ENCODE assay signal across 27 cellular contexts in the genomic region with DNA sequence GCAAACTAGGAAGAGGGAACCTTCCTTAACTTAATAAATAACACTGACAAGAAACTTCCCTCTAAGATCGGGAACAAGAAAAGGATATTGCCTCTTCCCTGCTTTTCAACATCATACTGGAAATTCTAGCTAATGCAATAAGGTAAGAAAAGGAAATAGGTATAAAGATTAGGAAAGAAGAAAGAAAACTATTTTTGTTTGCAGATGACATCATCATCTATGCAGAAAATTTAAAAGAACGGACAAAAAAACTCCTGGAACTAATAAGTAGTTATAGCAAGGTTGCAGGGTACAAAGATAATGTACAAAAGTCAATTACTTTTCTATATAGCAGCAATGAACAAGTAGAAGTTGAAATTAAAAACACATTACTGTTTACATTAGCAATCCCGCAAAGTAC.
"Had no signal": no experiment of that assay in that cellular context is flagged by ENCODE, and none has a peak within 500 bp of the region (broad histone marks: within the 10 kb centered on the region; RNA-seq: fewer than 3 reads in every experiment).

No MANE protein-coding gene starts in this region.

- H3K36me3 ChIP-seq: stomach, suprapubic skin, thoracic aorta, thyroid gland, tibial artery, tibial nerve, transverse colon, upper lobe of left lung, upper lobe of right lung, uterus, vagina had no signal

- H3K27me3 ChIP-seq: stomach, suprapubic skin, testis, thyroid gland, tibial artery, tibial nerve, transverse colon, upper lobe of left lung, upper lobe of right lung, uterus, vagina had no signal

- H3K4me3 ChIP-seq: stomach, suprapubic skin, testis, thoracic aorta, thyroid gland, tibial artery, tibial nerve, transverse colon, upper lobe of left lung, upper lobe of right lung, uterus, vagina had no signal

- FAIRE-seq: urothelium cell line had no signal

- H3K27ac ChIP-seq: stomach, suprapubic skin, testis, thoracic aorta, thyroid gland, tibial artery, tibial nerve, transverse colon, upper lobe of left lung, upper lobe of right lung, uterus, vagina had no signal

- H3K4me1 ChIP-seq: stomach, suprapubic skin, testis, thyroid gland, tibial artery, tibial nerve, transverse colon, upper lobe of left lung, upper lobe of right lung, uterus, vagina had no signal

- H3K9me3 ChIP-seq: testis, thyroid gland, uterus, vagina had no signal

- ATAC-seq: stimulated activated effector memory CD8-positive, alpha-beta T cell treated with anti-CD3 and anti-CD28 coated beads, Interleukin-12 subunit alpha, Interleukin-12 subunit beta, amount 100 ng/mL, for 72 hours; stimulated activated memory B cell treated with anti-CD40 and anti-IgM and Interleukin-4, amounts not matched to agents 10 μg/mL and 1 μg/mL and 100 μg/mL, for 72 hours; stimulated activated naive B cell treated with anti-CD40 and anti-IgM and Interleukin-4, amounts not matched to agents 10 μg/mL and 1 μg/mL and 100 μg/mL, for 72 hours; stimulated activated naive CD8-positive, alpha-beta T cell treated with anti-CD3 and anti-CD28 coated beads, Interleukin-15, amount 100 ng/mL, for 72 hours; stimulated activated naive CD8-positive, alpha-beta T cell treated with anti-CD3 and anti-CD28 coated beads, Interleukin-15, Interleukin-2, amounts not matched to agents 100 U/mL and 50 U/mL, for 24 hours; upper lobe of right lung had no signal

- DNase-seq: stimulated activated CD4-positive, alpha-beta T cell treated with anti-CD3 and anti-CD28 coated beads, Interleukin-2, amount 100 ng/mL, for 48 hours; stimulated activated CD4-positive, alpha-beta T cell treated with anti-CD3 and anti-CD28 coated beads, Interleukin-4, amount 100 ng/mL, for 1 hour; stimulated activated CD4-positive, alpha-beta T cell treated with anti-CD3 and anti-CD28 coated beads, Interleukin-4, amount 100 ng/mL, for 24 hours; stimulated activated CD4-positive, alpha-beta T cell treated with anti-CD3 and anti-CD28 coated beads, Interleukin-4, amount 100 ng/mL, for 4 hours; stimulated activated CD8-positive, alpha-beta memory T cell treated with anti-CD3 and anti-CD28 coated beads, Interleukin-4, amount 100 ng/mL, for 48 hours; stimulated activated naive B cell treated with anti-CD40 and anti-IgM and Interleukin-4, amounts not matched to agents 10 μg/mL and 1 μg/mL and 100 μg/mL, for 72 hours; stimulated activated naive CD4-positive, alpha-beta T cell; stimulated activated naive CD4-positive, alpha-beta T cell treated with Interleukin-2 at 50 U/mL for 16 hours; stimulated activated naive CD8-positive, alpha-beta T cell treated with anti-CD3 and anti-CD28 coated beads, Interleukin-15, amount 100 ng/mL, for 72 hours; stimulated activated naive CD8-positive, alpha-beta T cell treated with anti-CD3 and anti-CD28 coated beads, Interleukin-15, Interleukin-2, amounts not matched to agents 100 U/mL and 50 U/mL, for 24 hours; stomach; substantia nigra; testis; thyroid gland; tibial artery; transverse colon; trophoblast cell; upper lobe of left lung; upper lobe of right lung; uterus had no signal
